25 cellular contexts compared by ENCODE assay signal in the genomic region with DNA sequence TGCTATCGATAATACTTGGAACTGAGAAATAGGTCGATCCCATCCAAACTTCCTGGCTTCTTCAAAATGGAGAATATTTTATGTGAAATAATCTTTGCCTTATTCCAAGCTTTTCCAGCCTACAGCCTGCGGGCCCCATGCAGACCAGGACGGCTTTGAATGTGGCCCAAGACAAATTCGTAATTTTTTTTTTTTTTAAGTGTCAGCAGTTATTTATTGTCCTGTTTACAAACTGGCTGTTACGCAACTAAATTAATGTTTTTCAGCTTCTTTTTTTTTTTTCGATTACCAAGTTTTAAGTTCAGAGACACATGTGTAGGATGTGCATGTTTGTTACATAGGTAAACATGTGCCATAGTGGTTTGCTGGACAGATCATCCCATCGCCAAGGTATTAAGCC.
DNase-seq lines count a peak whose midpoint lies in the region; ATAC-seq, FAIRE-seq and TF ChIP-seq lines count a peak whose summit lies in the region.
"Had no signal": no experiment of that assay in that cellular context is flagged by ENCODE, and none has a peak within 500 bp of the region (broad histone marks: within the 10 kb centered on the region; RNA-seq: fewer than 3 reads in every experiment).

No MANE protein-coding gene starts in this region.

- H3K9ac ChIP-seq in HepG2 (ENCODE audit: insufficient read depth, low read depth, low read length) (no peak overlapping the region), K562 (ENCODE audit: insufficient read depth in 1 of 2, low read depth in 2 of 2, low read length in 2 of 2) (no peak overlapping the region)
- H3K9ac ChIP-seq: BLaER1 had no signal

- in situ Hi-C loops in HepG2 (cut with HindIII; ENCODE audit: extremely low pct_ligation_motif_present, low pct_unique_long_range_greater_than_20kb), result no loop called here
- in situ Hi-C loops in K562 (cut with MboI), result no loop called here

- no peaks in the 10 kb centered on the region for H3K9me1 ChIP-seq in K562 (ENCODE audit: control insufficient read depth, insufficient read depth, low read length)

- no peak for FAIRE-seq in HepG2 (lab: Jason Lieb, UNC)
- no peak for FAIRE-seq in K562 (lab: Jason Lieb, UNC)
- FAIRE-seq: GM12878, GM12892, GM18507 had no signal

- H3K27me3 ChIP-seq in HepG2 (ENCODE audit: control insufficient read depth in 1 of 2, insufficient read depth in 2 of 2, low read length in 2 of 2), result no peaks in the 10 kb centered on the region
- H3K27me3 ChIP-seq in right lobe of liver, result no peaks in the 10 kb centered on the region
- no peaks in the 10 kb centered on the region for H3K27me3 ChIP-seq in K562 (ENCODE audit: control insufficient read depth in 2 of 2, insufficient read depth in 2 of 2, low read length in 2 of 2)
- H3K27me3 ChIP-seq: BE2C, BLaER1 had no signal

- H3K9me3 Mint-ChIP-seq in activated naive CD8-positive, alpha-beta T cell treated with anti-CD3 and anti-CD28 coated beads, Interleukin-2, amount 50 U/mL, for 24 hours, result peaks cover 5% of the 10 kb centered on the region

- TF ChIP-seq POLR2A in HepG2 (IDR thresholded peaks at IDR 0.05; ENCODE audit: insufficient read depth in 1 of 2, low read depth in 2 of 2, low read length in 2 of 2), result no peak
- no peak for TF ChIP-seq POLR2A in right lobe of liver (IDR thresholded peaks at IDR 0.05)
- no peak for TF ChIP-seq POLR2A in K562 (conservative IDR thresholded peaks at IDR 0.05)

- CTCF ChIA-PET in HepG2 (lab: Yijun Ruan, JAX; ENCODE audit: low intra/inter-chr PET ratio, low total read pairs), result no interaction called here
- CTCF ChIA-PET in K562 (lab: Yijun Ruan, JAX; ENCODE audit: low intra/inter-chr PET ratio), result no interaction called here

- ATAC-seq in HepG2 (no peak), right lobe of liver (no peak), K562 (no peak), HG03135 (IDR thresholded peaks at IDR 0.05; ENCODE audit: unreplicated experiment) (no peak)
- ATAC-seq in activated naive CD8-positive, alpha-beta T cell treated with anti-CD3 and anti-CD28 coated beads, Interleukin-2, amount 50 U/mL, for 24 hours, result no peak
- ATAC-seq: GM12878 had no signal

- H3K4me3 ChIP-seq in HepG2 (replicated peaks in 1 of 3; ENCODE audit: insufficient read depth in 1 of 3, low read depth in 2 of 3, low read length in 3 of 3), result no peak overlapping the region
- H3K4me3 ChIP-seq in right lobe of liver, result no peak overlapping the region
- no peak overlapping the region for H3K4me3 ChIP-seq in K562
- H3K4me3 ChIP-seq: BLaER1, GM12878 had no signal

- DNase-seq in HepG2 (ENCODE audit: low spot score), result no peak
- DNase-seq in right lobe of liver, result no peak
- no peak for DNase-seq in K562 (ENCODE audit: extremely low read depth in 1 of 4, low spot score in 3 of 4)
- no peak for DNase-seq in activated naive CD8-positive, alpha-beta T cell treated with anti-CD3 and anti-CD28 coated beads, Interleukin-2, amount 50 U/mL, for 24 hours
- DNase-seq: ACHN; BE2C; C1 segment of cervical spinal cord; CD4-positive, alpha-beta memory T cell; CD4-positive, CD25-positive, alpha-beta regulatory T cell; CD8-positive, alpha-beta memory T cell; COR-L47; DMS 273 treated with DMSO at 0.1 percent for 48 hours; DMS153; DMS53; DMS79; DND-41; EL; GDM1 had no signal

- H3K27ac ChIP-seq in HepG2 (ENCODE audit: extremely low read length, insufficient read depth, low read length) (no peak overlapping the region), right lobe of liver (no peak overlapping the region), K562 (ENCODE audit: extremely low read depth, low read depth, low read length) (no peak overlapping the region)
- H3K27ac ChIP-seq: 22Rv1, BLaER1 had no signal

- no peak overlapping the region for H3K4me2 ChIP-seq in HepG2 (ENCODE audit: low read depth, low read length)
- no peak overlapping the region for H3K4me2 ChIP-seq in K562 (ENCODE audit: insufficient read depth, low read length)
- H3K4me2 ChIP-seq: BLaER1 had no signal

- no peaks in the 10 kb centered on the region for H3K79me2 ChIP-seq in HepG2 (ENCODE audit: insufficient read depth, low read length)
- H3K79me2 ChIP-seq in K562 (ENCODE audit: control insufficient read depth, insufficient read depth, low read length), result no peaks in the 10 kb centered on the region

- no peak for TF ChIP-seq EP300 in HepG2 (IDR thresholded peaks at IDR 0.05; ENCODE audit: low read depth in 2 of 2, low read length in 2 of 2)
- TF ChIP-seq EP300 in HepG2 (CRISPR knock-in tag; IDR thresholded peaks at IDR 0.05; ENCODE audit: borderline replicate concordance), result no peak
- no peak for TF ChIP-seq EP300 in K562 (IDR thresholded peaks at IDR 0.05; ENCODE audit: low read length)

- 34% methylated on average over 8 of the region's 8 CpGs for WGBS in HepG2 (ENCODE audit: low lambda C conversion rate)
- 66% methylated on average over 8 of the region's 8 CpGs for WGBS in right lobe of liver (ENCODE audit: insufficient coverage, low coverage, low lambda C conversion rate, missing lambda C conversion rate)
- 3% methylated on average over 8 of the region's 8 CpGs for WGBS in K562 (ENCODE audit: insufficient coverage, low coverage, missing lambda C conversion rate)

- H4K20me1 ChIP-seq in HepG2 (ENCODE audit: insufficient read depth, low read length) (no peaks in the 10 kb centered on the region), K562 (replicated peaks; ENCODE audit: control insufficient read depth, insufficient read depth, low read length) (no peaks in the 10 kb centered on the region)
- H4K20me1 ChIP-seq: BLaER1 had no signal

- no peak overlapping the region for H3K27ac Mint-ChIP-seq in activated naive CD8-positive, alpha-beta T cell treated with anti-CD3 and anti-CD28 coated beads, Interleukin-2, amount 50 U/mL, for 24 hours
- H3K27ac Mint-ChIP-seq: CD14-positive monocyte; CD4-positive, alpha-beta memory T cell; CD4-positive, CD25-positive, alpha-beta regulatory T cell; CD8-positive, alpha-beta memory T cell had no signal

- H3K27me3 Mint-ChIP-seq in activated naive CD8-positive, alpha-beta T cell treated with anti-CD3 and anti-CD28 coated beads, Interleukin-2, amount 50 U/mL, for 24 hours, result no peaks in the 10 kb centered on the region
- H3K27me3 Mint-ChIP-seq: CD4-positive, alpha-beta memory T cell; CD4-positive, CD25-positive, alpha-beta regulatory T cell; CD8-positive, alpha-beta memory T cell had no signal

- POLR2A ChIA-PET in HepG2 (lab: Yijun Ruan, JAX) (no interaction called here), K562 (lab: Yijun Ruan, JAX) (no interaction called here)

- no peaks in the 10 kb centered on the region for H3K36me3 Mint-ChIP-seq in activated naive CD8-positive, alpha-beta T cell treated with anti-CD3 and anti-CD28 coated beads, Interleukin-2, amount 50 U/mL, for 24 hours (ENCODE audit: low read depth)
- H3K36me3 Mint-ChIP-seq: CD14-positive monocyte; CD4-positive, alpha-beta memory T cell; CD4-positive, CD25-positive, alpha-beta regulatory T cell; CD8-positive, alpha-beta memory T cell had no signal

- TF ChIP-seq RAD21 in HepG2 (CRISPR knock-in tag; IDR thresholded peaks at IDR 0.05) (no peak), K562 (CRISPR knock-in tag; conservative IDR thresholded peaks at IDR 0.05 in 1 of 2, IDR thresholded peaks at IDR 0.05 in 1 of 2) (no peak)

- H3K9me3 ChIP-seq in HepG2 (ENCODE audit: low read length), result no peaks in the 10 kb centered on the region
- no peaks in the 10 kb centered on the region for H3K9me3 ChIP-seq in right lobe of liver
- H3K9me3 ChIP-seq in K562 (replicated peaks; ENCODE audit: control insufficient read depth, insufficient read depth, low read depth, low read length), result no peaks in the 10 kb centered on the region
- H3K9me3 ChIP-seq: BE2C, BLaER1 had no signal

- H2AFZ ChIP-seq in HepG2 (ENCODE audit: low read length) (no peak overlapping the region), K562 (ENCODE audit: low read depth, low read length) (no peak overlapping the region)

- H3K4me1 ChIP-seq in HepG2 (ENCODE audit: insufficient read depth, low read length) (no peaks in the 10 kb centered on the region), right lobe of liver (no peaks in the 10 kb centered on the region), K562 (replicated peaks in 1 of 2; ENCODE audit: control insufficient read depth in 2 of 2, insufficient read depth in 2 of 2, low read length in 2 of 2) (no peaks in the 10 kb centered on the region)
- H3K4me1 ChIP-seq: BLaER1 had no signal

- no peaks in the 10 kb centered on the region for H3K36me3 ChIP-seq in HepG2 (replicated peaks in 1 of 2; ENCODE audit: control insufficient read depth in 1 of 2, insufficient read depth in 2 of 2, low read length in 2 of 2)
- H3K36me3 ChIP-seq in right lobe of liver, result no peaks in the 10 kb centered on the region
- no peaks in the 10 kb centered on the region for H3K36me3 ChIP-seq in K562 (ENCODE audit: control insufficient read depth, insufficient read depth, low read length)
- H3K36me3 ChIP-seq: BE2C, BLaER1 had no signal

- intact Hi-C loops in HepG2 (cut with micrococcal nuclease; ENCODE audit: unreplicated experiment), result no loop called here
- intact Hi-C loops in right lobe of liver (cut with DNase I), result no loop called here
- intact Hi-C loops in K562 (cut with micrococcal nuclease), result no loop called here

- no peaks in the 10 kb centered on the region for H3K4me1 Mint-ChIP-seq in activated naive CD8-positive, alpha-beta T cell treated with anti-CD3 and anti-CD28 coated beads, Interleukin-2, amount 50 U/mL, for 24 hours
- H3K4me1 Mint-ChIP-seq: CD4-positive, alpha-beta memory T cell; CD4-positive, CD25-positive, alpha-beta regulatory T cell; CD8-positive, alpha-beta memory T cell had no signal

- no peak overlapping the region for H3K4me3 Mint-ChIP-seq in activated naive CD8-positive, alpha-beta T cell treated with anti-CD3 and anti-CD28 coated beads, Interleukin-2, amount 50 U/mL, for 24 hours
- H3K4me3 Mint-ChIP-seq: CD14-positive monocyte; CD4-positive, alpha-beta memory T cell; CD4-positive, CD25-positive, alpha-beta regulatory T cell; CD8-positive, alpha-beta memory T cell had no signal

- TF ChIP-seq CTCF in HepG2 (CRISPR knock-in tag; IDR thresholded peaks at IDR 0.05) (no peak), right lobe of liver (IDR thresholded peaks at IDR 0.05) (no peak), K562 (IDR thresholded peaks at IDR 0.05 in 2 of 3, conservative IDR thresholded peaks at IDR 0.05 in 1 of 3; ENCODE audit: insufficient read depth in 2 of 3, low read depth in 1 of 3, low read length in 3 of 3) (no peak)

- BruUV-seq in HepG2 (replicated peaks; lab: Mats Ljungman, UMichigan) (no TSS peak), K562 (replicated peaks; lab: Mats Ljungman, UMichigan) (no TSS peak)

TF ChIP-seq in HepG2, 621 proteins besides CTCF, POLR2A, EP300 and RAD21 (continues in another document):
- TF ChIP-seq, protein P1, sequence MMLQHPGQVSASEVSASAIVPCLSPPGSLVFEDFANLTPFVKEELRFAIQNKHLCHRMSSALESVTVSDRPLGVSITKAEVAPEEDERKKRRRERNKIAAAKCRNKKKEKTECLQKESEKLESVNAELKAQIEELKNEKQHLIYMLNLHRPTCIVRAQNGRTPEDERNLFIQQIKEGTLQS (CRISPR knock-in tag; IDR thresholded peaks at IDR 0.05), result no peak
- no peak for TF ChIP-seq MIXL1 (CRISPR knock-in tag; IDR thresholded peaks at IDR 0.05)

TF ChIP-seq in K562, 482 proteins besides CTCF, POLR2A, EP300 and RAD21 (continues in another document):
- TF ChIP-seq ZNF316 (IDR thresholded peaks at IDR 0.05) (peak; percentile 43), POLR3A (IDR thresholded peaks at IDR 0.05; ENCODE audit: borderline replicate concordance, extremely low read depth, insufficient read depth, insufficient read length) (no peak), ZNF311 (CRISPR knock-in tag; IDR thresholded peaks at IDR 0.05) (no peak)
